1 cellular context compared by ENCODE assay signal in the genomic region with DNA sequence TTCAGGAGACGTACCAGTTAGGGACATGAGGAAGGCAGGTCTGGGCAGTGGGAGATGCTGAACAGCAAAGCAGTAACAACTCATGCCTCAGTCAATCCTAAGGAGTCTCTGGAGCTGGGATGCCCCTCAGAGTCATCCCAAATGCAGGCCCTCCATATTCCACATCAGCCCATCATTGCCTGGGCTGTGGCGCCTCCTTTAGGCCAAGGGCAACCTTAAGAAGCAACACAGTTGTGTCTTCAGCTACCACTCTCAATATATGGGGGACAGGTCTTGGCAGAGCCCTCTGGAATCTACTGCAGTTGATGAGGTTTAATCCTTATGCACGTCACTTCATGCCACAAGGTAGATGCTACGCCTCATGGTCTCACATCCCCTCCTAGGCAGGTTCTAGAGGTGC.
TF ChIP-seq lines count a peak whose summit lies in the region.

No MANE protein-coding gene starts in this region.

TF ChIP-seq in H1, 55 proteins besides CTCF, POLR2A, EP300 and RAD21 (continued from another document):
- TF ChIP-seq CBX5 (IDR thresholded peaks at IDR 0.05; ENCODE audit: low read depth, low read length) = no peak
- TF ChIP-seq SP4 (IDR thresholded peaks at IDR 0.05; ENCODE audit: low read length) = no peak
- TF ChIP-seq SRF (IDR thresholded peaks at IDR 0.05; ENCODE audit: low read depth, low read length) = no peak
